In genomic region chr10:3892440-3893101, GRCh38 we compare ENCODE assay signal across 15 cellular contexts.
DNase-seq lines count a peak whose midpoint lies in the region; ATAC-seq, FAIRE-seq and TF ChIP-seq lines count a peak whose summit lies in the region.
"Had no signal": no experiment of that assay in that cellular context is flagged by ENCODE, and none has a peak within 500 bp of the region (broad histone marks: within the 10 kb centered on the region; RNA-seq: fewer than 3 reads in every experiment).

No MANE protein-coding gene starts in this region.

- peak; percentile 25 for DNase-seq in activated naive CD4-positive, alpha-beta T cell treated with Interleukin-2 at 50 U/mL for 16 hours
- no peak for DNase-seq in activated naive CD4-positive, alpha-beta T cell treated with anti-CD3 and anti-CD28 coated beads, Interleukin-2, amount 50 U/mL, for 16 hours
- DNase-seq in astrocyte (ENCODE audit: low read depth), result peak; percentile 66
- peak; percentile 87 for DNase-seq in mesendoderm
- no peak for DNase-seq in body of pancreas
- DNase-seq in anterior cingulate cortex (lab: John Stamatoyannopoulos, UW), result no peak
- DNase-seq: activated CD4-positive, alpha-beta T cell treated with anti-CD3 and anti-CD28 coated beads for 1 hour; GF-D8; KBM-7; left cardiac atrium had no signal

- H3K4me1 Mint-ChIP-seq in astrocyte (ENCODE audit: low read depth, unreplicated experiment), result peaks cover 57% of the 10 kb centered on the region

- WGBS in mesendoderm (ENCODE audit: extremely low coverage, insufficient coverage, low lambda C conversion rate), result no CpG with 5 or more reads among the region's 6 CpGs
- WGBS in thymus, result 41% methylated on average over 6 of the region's 6 CpGs
- WGBS in body of pancreas, 2 donors, result 58 to 70% methylated on average over 6 of the region's 6 CpGs

- H3K56ac ChIP-seq in mesendoderm (ENCODE audit: low read length), result peak overlapping the region; percentile 2

- H3K4me3 ChIP-seq in astrocyte (ENCODE audit: insufficient read depth, low read depth, low read length), result no peak overlapping the region
- H3K4me3 ChIP-seq in mesendoderm (ENCODE audit: low read length), result no peak overlapping the region
- no peak overlapping the region for H3K4me3 ChIP-seq in thymus (ENCODE audit: low read length)
- H3K4me3 ChIP-seq in body of pancreas, result no peak overlapping the region

- H2BK5ac ChIP-seq in mesendoderm (ENCODE audit: low read length), result no peak overlapping the region

- H3K4me1 ChIP-seq in astrocyte (ENCODE audit: insufficient read depth, low read length) (peaks cover 38% of the 10 kb centered on the region), mesendoderm (ENCODE audit: control insufficient read depth, low read depth, low read length) (peaks cover 10% of the 10 kb centered on the region), thymus (ENCODE audit: control insufficient read depth, insufficient read depth, low read length) (no peaks in the 10 kb centered on the region), body of pancreas (peaks cover 14% of the 10 kb centered on the region)

- H3K18ac ChIP-seq in mesendoderm (ENCODE audit: low read length), result peak overlapping the region; percentile 6

- no peak overlapping the region for H4K8ac ChIP-seq in mesendoderm (ENCODE audit: low read depth, low read length)

- no peak overlapping the region for H2BK15ac ChIP-seq in mesendoderm (replicated peaks; ENCODE audit: low read depth)

- H3K36me3 Mint-ChIP-seq in astrocyte (ENCODE audit: low read depth, unreplicated experiment), result no peaks in the 10 kb centered on the region

- H3K9me3 ChIP-seq in astrocyte (ENCODE audit: insufficient read depth, low read depth, low read length), result no peaks in the 10 kb centered on the region
- no peaks in the 10 kb centered on the region for H3K9me3 ChIP-seq in thymus (ENCODE audit: control insufficient read depth)
- H3K9me3 ChIP-seq in body of pancreas, result no peaks in the 10 kb centered on the region

- peak overlapping the region; percentile 92 for H3K4ac ChIP-seq in mesendoderm (ENCODE audit: low read depth, low read length)

- ATAC-seq in body of pancreas, result no peak
- ATAC-seq in GM19035 (IDR thresholded peaks at IDR 0.05; ENCODE audit: unreplicated experiment), result no peak
- ATAC-seq: left cardiac atrium had no signal

- no peaks in the 10 kb centered on the region for H3K27me3 ChIP-seq in astrocyte (ENCODE audit: insufficient read depth, low read length)
- H3K27me3 ChIP-seq in mesendoderm (ENCODE audit: insufficient read depth, low read length, poor library complexity), result no peaks in the 10 kb centered on the region
- no peaks in the 10 kb centered on the region for H3K27me3 ChIP-seq in thymus (ENCODE audit: control insufficient read depth, insufficient read depth)
- H3K27me3 ChIP-seq in body of pancreas, result no peaks in the 10 kb centered on the region

- peaks cover 5% of the 10 kb centered on the region for H3K9me3 Mint-ChIP-seq in astrocyte (ENCODE audit: unreplicated experiment)

- H2BK120ac ChIP-seq in mesendoderm (ENCODE audit: low read depth, low read length), result peak overlapping the region; percentile 5

- H4K5ac ChIP-seq in mesendoderm (ENCODE audit: low read length), result no peak overlapping the region

- no peaks in the 10 kb centered on the region for H3K79me2 ChIP-seq in astrocyte (ENCODE audit: insufficient read depth, low read length)
- H3K79me2 ChIP-seq in mesendoderm (ENCODE audit: control insufficient read depth, insufficient read depth, low read length), result no peaks in the 10 kb centered on the region

- no peak overlapping the region for H2AK5ac ChIP-seq in mesendoderm (ENCODE audit: low read length)

- H3K9ac ChIP-seq in astrocyte (ENCODE audit: low read length), result peak overlapping the region; percentile 64
- H3K9ac ChIP-seq in mesendoderm (ENCODE audit: low read length), result no peak overlapping the region

- no peaks in the 10 kb centered on the region for H3K36me3 ChIP-seq in astrocyte (ENCODE audit: insufficient read depth, low read length)
- H3K36me3 ChIP-seq in mesendoderm (ENCODE audit: control insufficient read depth, insufficient read depth, low read length), result no peaks in the 10 kb centered on the region
- H3K36me3 ChIP-seq in thymus (ENCODE audit: control insufficient read depth, insufficient read depth), result no peaks in the 10 kb centered on the region
- H3K36me3 ChIP-seq in body of pancreas (replicated peaks in 1 of 2; ENCODE audit: insufficient read depth in 1 of 2, low read depth in 2 of 2), result no peaks in the 10 kb centered on the region

- H3K4me2 ChIP-seq in astrocyte (ENCODE audit: low read length) (no peak overlapping the region), mesendoderm (ENCODE audit: low read length) (no peak overlapping the region)

- H3K23ac ChIP-seq in mesendoderm (ENCODE audit: low read length), result no peak overlapping the region

- H3K27ac ChIP-seq in astrocyte (ENCODE audit: low read depth, low read length), result peak overlapping the region; percentile 76
- H3K27ac ChIP-seq in mesendoderm (ENCODE audit: low read depth, low read length), result peak overlapping the region; percentile 6
- peak overlapping the region; percentile 70 for H3K27ac ChIP-seq in thymus (ENCODE audit: low read depth)
- no peak overlapping the region for H3K27ac ChIP-seq in body of pancreas
- H3K27ac ChIP-seq: RWPE1 had no signal

- H3K27me3 Mint-ChIP-seq in astrocyte (ENCODE audit: low read depth, unreplicated experiment), result no peaks in the 10 kb centered on the region

- no peak for TF ChIP-seq POLR2A in body of pancreas (IDR thresholded peaks at IDR 0.05)

- no peak overlapping the region for H3K4me3 Mint-ChIP-seq in astrocyte (ENCODE audit: unreplicated experiment)

- H3K27ac Mint-ChIP-seq in astrocyte (ENCODE audit: unreplicated experiment), result peak overlapping the region; percentile 91
- H3K27ac Mint-ChIP-seq: progenitor cell of endocrine pancreas had no signal

- intact Hi-C loops in body of pancreas (cut with DNase I), result no loop called here

- FAIRE-seq in astrocyte (lab: Jason Lieb, UNC), result no peak
- FAIRE-seq: H54 had no signal

- no peaks in the 10 kb centered on the region for H4K20me1 ChIP-seq in astrocyte (ENCODE audit: insufficient read depth, low read length)

- no peaks in the 10 kb centered on the region for H3K79me1 ChIP-seq in mesendoderm (ENCODE audit: low read length)

- no peak overlapping the region for H2AFZ ChIP-seq in astrocyte (ENCODE audit: low read depth, low read length)

- no peak for TF ChIP-seq CTCF in astrocyte (IDR thresholded peaks at IDR 0.05; ENCODE audit: insufficient read depth, low read depth, low read length)
- no peak for TF ChIP-seq CTCF in body of pancreas (IDR thresholded peaks at IDR 0.05)

Comparison
In these comparisons a context has a peak if more than half of its experiments do, and no peak if none do; other contexts are left out.
1. DNase-seq: peak in activated naive CD4-positive, alpha-beta T cell treated with Interleukin-2 at 50 U/mL for 16 hours (single experiment), astrocyte (single experiment) and mesendoderm (single experiment); none in activated naive CD4-positive, alpha-beta T cell treated with anti-CD3 and anti-CD28 coated beads, Interleukin-2, amount 50 U/mL, for 16 hours (single experiment), body of pancreas (0 of 4) and anterior cingulate cortex (0 of 58).
2. H3K27ac ChIP-seq: peak in astrocyte (single experiment), mesendoderm (single experiment) and thymus (single experiment); none in body of pancreas (0 of 4).